Comparison of ENCODE assay signal across 12 cellular contexts in genomic region chrX:112818114-112819012, GRCh38. TPM values are rescaled to one million over a fixed set of nuclear protein-coding genes. Genes with fewer than 3 reads are reported as not detected.
DNase-seq lines count a peak whose midpoint lies in the region; ATAC-seq and TF ChIP-seq lines count a peak whose summit lies in the region.
"Had no signal": no experiment of that assay in that cellular context is flagged by ENCODE, and none has a peak within 500 bp of the region (broad histone marks: within the 10 kb centered on the region; RNA-seq: fewer than 3 reads in every experiment).

No MANE protein-coding gene starts in this region.

- H3K18ac ChIP-seq in neuronal stem cell (ENCODE audit: low read length): peak overlapping the region; percentile 38

- H3K4me3 ChIP-seq in neuronal stem cell (ENCODE audit: low read length in 2 of 2) (no peak overlapping the region), lower lobe of right lung (no peak overlapping the region)

- H2AFZ ChIP-seq in neuronal stem cell (ENCODE audit: low read length): no peak overlapping the region

- H3K27me3 ChIP-seq in neuronal stem cell (ENCODE audit: control insufficient read depth in 3 of 3, insufficient read depth in 3 of 3, low read depth in 1 of 3, low read length in 3 of 3) (peaks cover 0 to under 1% (median 0%) of the 10 kb centered on the region in 3 experiments), lower lobe of right lung (ENCODE audit: low read depth) (no peaks in the 10 kb centered on the region)

- H3K9me3 ChIP-seq in neuronal stem cell (replicated peaks in 1 of 2; ENCODE audit: control insufficient read depth in 2 of 2, insufficient read depth in 1 of 2, low read depth in 1 of 2, low read length in 2 of 2) (no peaks in the 10 kb centered on the region), lower lobe of right lung (no peaks in the 10 kb centered on the region)
- H3K9me3 ChIP-seq: SK-N-SH had no signal

- WGBS in neuronal stem cell (ENCODE audit: extremely low coverage in 2 of 2, insufficient read length in 2 of 2, insufficient replicate concordance in 1 of 2), 2 donors: no CpG with 5 or more reads among the region's 11 CpGs

- no peaks in the 10 kb centered on the region for H3K79me1 ChIP-seq in neuronal stem cell (ENCODE audit: low read depth, low read length)

- H2BK12ac ChIP-seq in neuronal stem cell (ENCODE audit: low read length): no peak overlapping the region

- H4K91ac ChIP-seq in neuronal stem cell (ENCODE audit: low read depth, low read length, poor library complexity): no peak overlapping the region

- H3K4me1 ChIP-seq in neuronal stem cell (ENCODE audit: control insufficient read depth in 2 of 2, insufficient read depth in 1 of 2, low read depth in 1 of 2, low read length in 2 of 2) (peaks cover 8 to 16% of the 10 kb centered on the region in 2 donors), lower lobe of right lung (peaks cover 7% of the 10 kb centered on the region)

- no peak overlapping the region for H3K4me2 ChIP-seq in neuronal stem cell (ENCODE audit: insufficient read depth, low read length, poor library complexity, severe bottlenecking)
- H3K4me2 ChIP-seq: SK-N-SH had no signal

- H3K36me3 ChIP-seq in neuronal stem cell (replicated peaks in 1 of 2; ENCODE audit: control insufficient read depth in 2 of 2, insufficient read depth in 2 of 2, low read length in 2 of 2) (peaks cover 0 to 21% of the 10 kb centered on the region in 2 donors), lower lobe of right lung (no peaks in the 10 kb centered on the region)

- H2AK5ac ChIP-seq in neuronal stem cell (ENCODE audit: low read depth, low read length): no peak overlapping the region

- H3K9ac ChIP-seq in neuronal stem cell (ENCODE audit: low read depth, low read length, poor library complexity): no peak overlapping the region
- H3K9ac ChIP-seq: SK-N-SH had no signal

- no peak overlapping the region for H2BK15ac ChIP-seq in neuronal stem cell (ENCODE audit: low read length)

- H3K23ac ChIP-seq in neuronal stem cell (ENCODE audit: low read depth, low read length, poor library complexity): no peak overlapping the region

- TF ChIP-seq CTCF in lower lobe of right lung (IDR thresholded peaks at IDR 0.05): no peak

- DNase-seq in DMS153 treated with DMSO at 0.1 percent for 48 hours (lab: John Stamatoyannopoulos, UW; ENCODE audit: unreplicated experiment) (peak; percentile 38), NCI-H748 (lab: John Stamatoyannopoulos, UW; ENCODE audit: unreplicated experiment) (peak; percentile 58), fibroblast of peridontal ligament (ENCODE audit: extremely low read depth) (peak; percentile 49), neuronal stem cell (ENCODE audit: low spot score) (no peak), lower lobe of right lung (no peak), NCI-H2107 (lab: John Stamatoyannopoulos, UW) (no peak)
- DNase-seq: activated B cell treated with CpG ODN at 0.5 μM for 24 hours, activated T-cell treated with anti-CD3 and anti-CD28 coated beads for 4 hours, NCI-H1105 treated with DMSO at 0.1 percent for 48 hours, SK-N-SH had no signal

- H3K4ac ChIP-seq in neuronal stem cell (ENCODE audit: low read length): no peak overlapping the region

- H2BK5ac ChIP-seq in neuronal stem cell (ENCODE audit: low read length): no peak overlapping the region

- no peak overlapping the region for H4K8ac ChIP-seq in neuronal stem cell (ENCODE audit: low read depth, low read length)

- intact Hi-C loops in lower lobe of right lung (cut with DNase I): no loop called here

- no peak overlapping the region for H3K14ac ChIP-seq in neuronal stem cell (ENCODE audit: low read length)

- ATAC-seq in lower lobe of right lung (no peak), HG02981 (IDR thresholded peaks at IDR 0.05; ENCODE audit: unreplicated experiment) (no peak), HG03135 (IDR thresholded peaks at IDR 0.05; ENCODE audit: unreplicated experiment) (no peak)

- no peak overlapping the region for H2BK120ac ChIP-seq in neuronal stem cell (ENCODE audit: low read depth, low read length)

- H3K27ac ChIP-seq in neuronal stem cell (replicated peaks; ENCODE audit: low read length): no peak overlapping the region
- H3K27ac ChIP-seq in lower lobe of right lung: no peak overlapping the region

RNA-seq across cellular contexts. Expression of gene AMOT, which starts 22.3 kb away (rescaled TPM):
- 3.0 TPM for polyA plus RNA-seq in neuronal stem cell (2013, experiment 1 of 2)
- polyA plus RNA-seq in neuronal stem cell (2013, experiment 2 of 2): 3.3 TPM
- 12.4 TPM for total RNA-seq in lower lobe of right lung

Comparison
In these comparisons a context has a peak if more than half of its experiments do, and no peak if none do; other contexts are left out.
1. DNase-seq: peak in DMS153 treated with DMSO at 0.1 percent for 48 hours (single experiment), NCI-H748 (single experiment) and fibroblast of peridontal ligament (single experiment); none in neuronal stem cell (single experiment), lower lobe of right lung (single experiment) and NCI-H2107 (single experiment).